In genomic region chr12:15629108-15629507, GRCh38 we compare ENCODE assay signal across 9 cellular contexts.
DNase-seq lines count a peak whose midpoint lies in the region; ATAC-seq and TF ChIP-seq lines count a peak whose summit lies in the region.
"Had no signal": no experiment of that assay in that cellular context is flagged by ENCODE, and none has a peak within 500 bp of the region (broad histone marks: within the 10 kb centered on the region; RNA-seq: fewer than 3 reads in every experiment).

No MANE protein-coding gene starts in this region.

- H3K9ac ChIP-seq in rectal smooth muscle tissue (ENCODE audit: low read length): no peak overlapping the region
- H3K9ac ChIP-seq: parathyroid adenoma had no signal

- H3K4me3 ChIP-seq in Peyer's patch: no peak overlapping the region
- H3K4me3 ChIP-seq in rectal smooth muscle tissue (ENCODE audit: low read length): no peak overlapping the region

- DNase-seq in Peyer's patch (peak in 1 of 3 donors; percentile 79), foreskin melanocyte (peak; percentile 99), NCI-H345 treated with DMSO at 0.1 percent for 48 hours (lab: John Stamatoyannopoulos, UW; ENCODE audit: unreplicated experiment) (no peak)
- DNase-seq in activated CD4-positive, CD25-positive, alpha-beta regulatory T cell treated with anti-CD3 and anti-CD28 coated beads, Interleukin-2, amount 50 U/mL, for 72 hours: no peak
- no peak for DNase-seq in stimulated activated CD4-positive, alpha-beta T cell treated with anti-CD3 and anti-CD28 coated beads, Interleukin-1b, Interleukin-23, amount 100 ng/mL, for 48 hours

- peak; percentile 70 for ATAC-seq in GM21390 (IDR thresholded peaks at IDR 0.05; ENCODE audit: unreplicated experiment)
- no peak for ATAC-seq in GM18520 (IDR thresholded peaks at IDR 0.05; ENCODE audit: unreplicated experiment)

- H3K27ac ChIP-seq in Peyer's patch (peak overlapping the region in 3 of 4 donors; percentile 18 to 71 (median 41)), rectal smooth muscle tissue (ENCODE audit: low read depth, low read length) (peak overlapping the region; percentile 68)

- H3K9me3 ChIP-seq in Peyer's patch: no peaks in the 10 kb centered on the region

- no peak for TF ChIP-seq POLR2A in Peyer's patch (IDR thresholded peaks at IDR 0.05)

- H3K27me3 ChIP-seq in Peyer's patch: no peaks in the 10 kb centered on the region
- H3K27me3 ChIP-seq in rectal smooth muscle tissue (ENCODE audit: control insufficient read depth, insufficient read depth, low read length): no peaks in the 10 kb centered on the region

- peaks cover 0 to 5% (median 0%) of the 10 kb centered on the region in 4 donors for H3K4me1 ChIP-seq in Peyer's patch
- H3K4me1 ChIP-seq in rectal smooth muscle tissue (ENCODE audit: control insufficient read depth, insufficient read depth, low read length): peaks cover 16% of the 10 kb centered on the region
- H3K4me1 ChIP-seq: parathyroid adenoma had no signal

- TF ChIP-seq CTCF in Peyer's patch (IDR thresholded peaks at IDR 0.05): peak in 2 of 6 experiments; percentile 4 to 18

- H3K36me3 ChIP-seq in Peyer's patch (peaks cover 0 to 15% (median 0%) of the 10 kb centered on the region in 3 donors), rectal smooth muscle tissue (ENCODE audit: control insufficient read depth, insufficient read depth, low read length) (peaks cover 2% of the 10 kb centered on the region)
